Comparison of ENCODE assay signal across 10 cellular contexts in genomic region chr17:76643553-76644148, GRCh38. TPM values are rescaled to one million over a fixed set of nuclear protein-coding genes. Genes with fewer than 3 reads are reported as not detected.
DNase-seq lines count a peak whose midpoint lies in the region; ATAC-seq, FAIRE-seq and TF ChIP-seq lines count a peak whose summit lies in the region.
"Had no signal": no experiment of that assay in that cellular context is flagged by ENCODE, and none has a peak within 500 bp of the region (broad histone marks: within the 10 kb centered on the region; RNA-seq: fewer than 3 reads in every experiment).

ST6GALNAC1 (minus strand) TSS chr17:76643757; CDS start chr17:76643638, 119 bp downstream.

- H3K79me2 ChIP-seq in PC-3 (ENCODE audit: low read length) (no peaks in the 10 kb centered on the region), osteoblast (ENCODE audit: insufficient read depth, low read length) (no peaks in the 10 kb centered on the region)

- no peaks in the 10 kb centered on the region for H3K9me2 ChIP-seq in PC-3 (replicated peaks; ENCODE audit: low read length)

- ATAC-seq in A549 (no peak; a peak in 1 of 6 replicates), PC-3 (peak; percentile 86), body of pancreas (no peak), HG03520 (IDR thresholded peaks at IDR 0.05; ENCODE audit: unreplicated experiment) (no peak)

- H3F3A ChIP-seq in PC-3 (ENCODE audit: low read length, unreplicated experiment): no peaks in the 10 kb centered on the region

- no peaks in the 10 kb centered on the region for H3K27me3 ChIP-seq in PC-3 (ENCODE audit: low read length)
- H3K27me3 ChIP-seq in osteoblast (ENCODE audit: insufficient read depth, low read length): peaks cover 23% of the 10 kb centered on the region
- H3K27me3 ChIP-seq in body of pancreas: no peaks in the 10 kb centered on the region

- WGBS in A549 (ENCODE audit: missing lambda C conversion rate): 75% methylated on average over 7 of the region's 7 CpGs
- WGBS in body of pancreas, 2 donors: 79 to 89% methylated on average over 7 of the region's 7 CpGs

- intact Hi-C loops in PC-3 (cut with micrococcal nuclease): loop anchor here (10.0 kb wide), 1 partner anchor 71 kb away; the partner anchor contains the start of gene MXRA7
- intact Hi-C loops in body of pancreas (cut with DNase I): no loop called here

- DNase-seq in A549 (ENCODE audit: low read depth in 1 of 2, low spot score in 1 of 2): peak in 1 of 2 experiments; percentile 45
- DNase-seq in PC-3: peak; percentile 65
- DNase-seq in amniotic epithelial cell (ENCODE audit: low read depth): peak; percentile 2
- peak; percentile 47 for DNase-seq in mesenteric fat pad (ENCODE audit: low spot score)
- no peak for DNase-seq in osteoblast (ENCODE audit: insufficient read length, low spot score, missing footprints)
- DNase-seq in ecto neural progenitor cell (ENCODE audit: low spot score): no peak
- no peak for DNase-seq in body of pancreas
- DNase-seq: mesenchymal stem cell had no signal

- peak within 1 kb of the TSS; percentile 30 for H2AFZ ChIP-seq in PC-3 (ENCODE audit: low read length)
- H2AFZ ChIP-seq in osteoblast (ENCODE audit: low read length): no peak within 1 kb of the TSS

- FAIRE-seq in A549 (lab: Jason Lieb, UNC): no peak

- TF ChIP-seq POLR2A in A549 (IDR thresholded peaks at IDR 0.05; ENCODE audit: low read length) (no peak), body of pancreas (IDR thresholded peaks at IDR 0.05) (peak in 1 of 3 donors; percentile 7)

- no peaks in the 10 kb centered on the region for H4K20me1 ChIP-seq in PC-3 (ENCODE audit: low read length)
- H4K20me1 ChIP-seq in osteoblast (ENCODE audit: insufficient read depth, low read length): no peaks in the 10 kb centered on the region

- H3K27ac ChIP-seq in A549: peak within 1 kb of the TSS; percentile 14 to 65; a peak in 5 of 6 replicates
- peak within 1 kb of the TSS; percentile 31 for H3K27ac ChIP-seq in PC-3 (ENCODE audit: low read length)
- no peak within 1 kb of the TSS for H3K27ac ChIP-seq in osteoblast (ENCODE audit: low read depth, low read length)
- H3K27ac ChIP-seq in body of pancreas: peak within 1 kb of the TSS in 2 of 4 donors; percentile 27 to 55

- H3K4me2 ChIP-seq in A549 (no peak within 1 kb of the TSS), PC-3 (ENCODE audit: low read length) (peak within 1 kb of the TSS; percentile 7; the same call in 1 of the 2 replicates), osteoblast (ENCODE audit: insufficient read depth, low read length) (no peak within 1 kb of the TSS)

- no peak for TF ChIP-seq RAD21 in A549 (conservative IDR thresholded peaks at IDR 0.05 in 1 of 2, IDR thresholded peaks at IDR 0.05 in 1 of 2)

- CTCF ChIA-PET in A549 (lab: Yijun Ruan, JAX) (interaction anchor here (0.6 to 1.2 kb wide), 8 partner anchors 10 to 1264 kb away, joined by 3 to 8 read pairs (median 4); partner anchors contain the start of gene ST6GALNAC2), PC-3 (lab: Charles Lee) (no interaction called here)

- TF ChIP-seq CTCF in A549 (IDR thresholded peaks at IDR 0.05) (no peak), PC-3 (conservative IDR thresholded peaks at IDR 0.05; ENCODE audit: low read depth, low read length) (no peak), osteoblast (IDR thresholded peaks at IDR 0.05; ENCODE audit: extremely low read depth, low read depth, low read length) (no peak), body of pancreas (IDR thresholded peaks at IDR 0.05) (no peak)

- TF ChIP-seq EP300 in A549 (IDR thresholded peaks at IDR 0.05): no peak

- no peak within 1 kb of the TSS for H3K4me3 ChIP-seq in A549
- no peak within 1 kb of the TSS for H3K4me3 ChIP-seq in PC-3 (ENCODE audit: low read length)
- no peak within 1 kb of the TSS for H3K4me3 ChIP-seq in osteoblast (ENCODE audit: insufficient read depth, low read length)
- no peak within 1 kb of the TSS for H3K4me3 ChIP-seq in body of pancreas

- no peak within 1 kb of the TSS for H3K9ac ChIP-seq in PC-3 (ENCODE audit: low read length)

- H3K36me3 ChIP-seq in PC-3 (ENCODE audit: low read depth, low read length) (no peaks in the 10 kb centered on the region), osteoblast (ENCODE audit: insufficient read depth, low read length) (no peaks in the 10 kb centered on the region), body of pancreas (replicated peaks in 1 of 2; ENCODE audit: insufficient read depth in 1 of 2, low read depth in 2 of 2) (no peaks in the 10 kb centered on the region)

- POLR2A ChIA-PET in A549 (lab: Yijun Ruan, JAX): no interaction called here
- POLR2A ChIA-PET in PC-3 (lab: Charles Lee; ENCODE audit: unreplicated experiment): interaction anchor here (0.7 kb wide), 1 partner anchor 51 kb away, joined by 4 read pairs; no protein-coding TSS in a partner anchor

- peaks cover 5% of the 10 kb centered on the region; the same call in 1 of the 3 replicates for H3K9me3 ChIP-seq in A549
- H3K9me3 ChIP-seq in PC-3 (ENCODE audit: low read length): no peaks in the 10 kb centered on the region
- H3K9me3 ChIP-seq in osteoblast (ENCODE audit: low read depth, low read length): no peaks in the 10 kb centered on the region
- H3K9me3 ChIP-seq in body of pancreas: no peaks in the 10 kb centered on the region

- H3K4me1 ChIP-seq in A549 (peaks cover 41% of the 10 kb centered on the region), PC-3 (ENCODE audit: insufficient read depth, low read length) (peaks cover 28% of the 10 kb centered on the region), osteoblast (ENCODE audit: insufficient read depth, low read length) (no peaks in the 10 kb centered on the region), body of pancreas (peaks cover 38% of the 10 kb centered on the region)

- BruUV-seq in PC-3 (replicated peaks; lab: Mats Ljungman, UMichigan): no TSS peak

TF ChIP-seq in A549, 52 proteins besides CTCF, POLR2A, EP300 and RAD21:
- no peak for TF ChIP-seq NR3C1 (IDR thresholded peaks at IDR 0.05)
- no peak for TF ChIP-seq FOSL2 (IDR thresholded peaks at IDR 0.05)
- no peak for TF ChIP-seq FOSL2 (CRISPR knock-in tag; IDR thresholded peaks at IDR 0.05)
- TF ChIP-seq NPAS2 (CRISPR knock-in tag; IDR thresholded peaks at IDR 0.05; ENCODE audit: borderline replicate concordance): no peak
- no peak for TF ChIP-seq SREBF2 (IDR thresholded peaks at IDR 0.05)
- no peak for TF ChIP-seq SMC3 (IDR thresholded peaks at IDR 0.05)
- TF ChIP-seq GATA3 (IDR thresholded peaks at IDR 0.05; ENCODE audit: borderline replicate concordance): no peak
- no peak for TF ChIP-seq BCL3 (IDR thresholded peaks at IDR 0.05)
- no peak for TF ChIP-seq CBX2 (IDR thresholded peaks at IDR 0.05; ENCODE audit: borderline replicate concordance, low read depth)
- no peak for TF ChIP-seq HMGXB4 (CRISPR knock-in tag; IDR thresholded peaks at IDR 0.05; ENCODE audit: borderline replicate concordance)
- no peak for TF ChIP-seq HDAC2 (IDR thresholded peaks at IDR 0.05)
- TF ChIP-seq HEYL (CRISPR knock-in tag; IDR thresholded peaks at IDR 0.05): no peak

RNA-seq across cellular contexts. Expression of gene ST6GALNAC1, which starts in this region (rescaled TPM):
- 0.63 and 0.72 TPM in 2 replicates for polyA plus RNA-seq in A549 (2011; rRNA removed)
- 0.08 and 0.25 TPM in 2 replicates for polyA plus RNA-seq in A549 (2012; cell fraction: cytosol; rRNA removed)
- polyA plus RNA-seq in A549 (2012; cell fraction: nucleus; rRNA removed): 0.05 and 0.11 TPM in 2 replicates
- 0.09 to 0.27 TPM (median 0.09 TPM) in 3 replicates for polyA plus RNA-seq in A549 (2017; fragmentation: RNase III; extraction: RNeasy Plus Mini Kit Qiagen cat#74134 plus additional on column Dnase treatment)
- 0.97 and 1.6 TPM in 2 replicates for polyA minus RNA-seq in A549 (2011; rRNA and poly(A)+ RNA removed)
- 2.6 and 4.1 TPM in 2 replicates for total RNA-seq in PC-3 (2014; rRNA removed)
- total RNA-seq in mesenteric fat pad: 0.93 TPM
- 0.72 TPM in 1 of 2 replicates, not detected in the other for total RNA-seq in osteoblast
- 10 to 100 TPM in 1 of 2 donors, 1 to 10 TPM in 1; 9.3 to 13.5 TPM for total RNA-seq in body of pancreas
- total RNA-seq: NCI-H460 had no signal

Comparison
In these comparisons a context has a peak if more than half of its experiments do, and no peak if none do; other contexts are left out.
1. Peak in DNase-seq in mesenteric fat pad; RNA of the gene not detected or under 1 TPM.
2. DNase-seq: peak in PC-3 (single experiment) and amniotic epithelial cell (single experiment); none in osteoblast (single experiment), ecto neural progenitor cell (single experiment) and body of pancreas (0 of 4).